5 cellular contexts compared by ENCODE assay signal in the genomic region with DNA sequence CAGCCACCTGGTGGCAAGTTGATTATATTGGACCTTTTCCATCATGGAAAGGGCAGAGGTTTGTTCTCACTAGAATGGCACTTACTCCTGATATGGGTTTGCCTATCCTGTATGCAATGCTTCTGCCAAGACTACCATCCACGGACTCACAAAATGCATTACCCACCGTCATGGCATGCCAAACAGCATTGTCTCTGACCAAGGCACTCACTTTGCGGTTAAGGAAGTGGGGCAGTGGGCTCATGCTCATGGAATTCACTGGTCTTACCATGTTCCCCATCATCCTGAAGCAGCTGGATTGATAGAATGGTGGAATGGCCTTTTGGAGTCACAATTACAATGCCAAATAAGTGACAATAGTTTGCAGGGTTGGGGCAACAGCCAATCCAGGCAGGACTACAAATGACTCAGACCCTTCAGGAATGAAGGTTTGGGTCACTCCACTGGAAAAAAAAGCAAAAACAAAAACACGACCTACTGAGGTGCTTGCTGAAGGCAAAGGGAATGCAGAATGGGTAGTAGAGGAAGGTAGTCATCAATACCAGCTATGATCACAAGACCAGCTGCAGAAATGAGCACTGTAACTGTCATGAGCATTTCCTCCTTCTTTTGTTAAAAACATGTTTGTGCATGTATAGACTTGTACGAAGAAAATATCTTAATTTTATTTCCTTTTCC. TPM values are rescaled to one million over a fixed set of nuclear protein-coding genes. Genes with fewer than 3 reads are reported as not detected.
"Had no signal": no experiment of that assay in that cellular context is flagged by ENCODE, and none has a peak within 500 bp of the region (broad histone marks: within the 10 kb centered on the region; RNA-seq: fewer than 3 reads in every experiment).

No MANE protein-coding gene starts in this region.

RNA-seq across cellular contexts. Expression of a gene that starts 11.5 kb away (rescaled TPM):
- total RNA-seq: SK-MEL-5 had no signal

RNA-seq across cellular contexts. Expression of a gene that starts 51.0 kb away (rescaled TPM):
- total RNA-seq: activated B cell treated with CpG ODN at 0.5 μM for 24 hours; activated CD4-positive, alpha-beta T cell treated with anti-CD3 and anti-CD28 coated beads, Interleukin-2, amount 10 ng/mL, durations not matched to agents 24 days and 14 days; activated CD8-positive, alpha-beta memory T cell treated with anti-CD3 and anti-CD28 coated beads, Interleukin-2, amount 10 ng/mL, durations not matched to agents 7 days and 5 days; activated T-helper 1 cell treated with anti-CD3 and anti-CD28 coated beads, Interleukin-12 subunit alpha, Interleukin-12 subunit beta, Interleukin-2, Interleukin-4 antibody, amounts not matched to agents 30 ng/mL and 10 ng/mL and 1 ng/mL, durations not matched to agents 14 hours and 24 hours and 36 hours had no signal
